Comparison of ENCODE assay signal across 25 cellular contexts in genomic region chrX:65740909-65741308, GRCh38.
DNase-seq lines count a peak whose midpoint lies in the region; ATAC-seq and TF ChIP-seq lines count a peak whose summit lies in the region.
"Had no signal": no experiment of that assay in that cellular context is flagged by ENCODE, and none has a peak within 500 bp of the region (broad histone marks: within the 10 kb centered on the region; RNA-seq: fewer than 3 reads in every experiment).

No MANE protein-coding gene starts in this region.

- H3K27ac ChIP-seq in right atrium auricular region (no peak overlapping the region), right cardiac atrium (ENCODE audit: low read length) (no peak overlapping the region)
- H3K27ac ChIP-seq: BLaER1 treated with 17β-estradiol and CSF1 and Interleukin-3, amounts not matched to agents 10 nM and 100 nM; epithelial cell of prostate; heart left ventricle; ovary; right lobe of liver; testis; uterus had no signal

- TF ChIP-seq CTCF in chondrocyte (IDR thresholded peaks at IDR 0.05) (no peak), right atrium auricular region (IDR thresholded peaks at IDR 0.05) (no peak)

- peaks cover 49% of the 10 kb centered on the region for H3K4me1 Mint-ChIP-seq in activated T-cell treated with anti-CD3 and anti-CD28 coated beads, Interleukin-2, amount 50 U/mL, for 72 hours (ENCODE audit: low read depth)
- peaks cover 20 to 57% (median 35%) of the 10 kb centered on the region in 3 donors for H3K4me1 Mint-ChIP-seq in T-cell
- no peaks in the 10 kb centered on the region for H3K4me1 Mint-ChIP-seq in chondrocyte (ENCODE audit: low read depth)
- peaks cover 37 to 53% of the 10 kb centered on the region in 2 donors for H3K4me1 Mint-ChIP-seq in stimulated activated naive B cell treated with anti-CD40 and anti-IgM and Interleukin-4, amounts not matched to agents 10 μg/mL and 1 μg/mL and 100 μg/mL, for 72 hours

- DNase-seq in activated T-cell treated with anti-CD3 and anti-CD28 coated beads, Interleukin-2, amount 50 U/mL, for 72 hours, result no peak
- DNase-seq in activated T-cell treated with anti-CD3 and anti-CD28 coated beads, Interleukin-2, amount 50 U/mL, for 1 hour, result no peak
- DNase-seq in T-cell (no peak), chondrocyte (ENCODE audit: low spot score) (no peak), NOMO-1 (lab: John Stamatoyannopoulos, UW; ENCODE audit: unreplicated experiment in 2 of 2) (no peak), right atrium auricular region (ENCODE audit: low spot score) (no peak), right cardiac atrium (no peak)
- no peak for DNase-seq in stimulated activated naive B cell treated with anti-CD40 and anti-IgM and Interleukin-4, amounts not matched to agents 10 μg/mL and 1 μg/mL and 100 μg/mL, for 72 hours
- DNase-seq: caudate nucleus; DMS153; HCEC 1CT; heart left ventricle; KBM-7; left cardiac atrium; mesenchymal stem cell; NCI-H1436 treated with DMSO at 0.1 percent for 48 hours; NCI-H524 treated with DMSO at 0.1 percent for 48 hours; ovary; right lobe of liver; RPMI8226; stimulated activated CD4-positive, alpha-beta T cell treated with anti-CD3 and anti-CD28 coated beads, Interleukin-15, amount 100 ng/mL, for 24 hours; testis; uterus had no signal

- no peaks in the 10 kb centered on the region for H3K27me3 Mint-ChIP-seq in activated T-cell treated with anti-CD3 and anti-CD28 coated beads, Interleukin-2, amount 50 U/mL, for 72 hours (ENCODE audit: low read depth)
- H3K27me3 Mint-ChIP-seq in T-cell, result no peaks in the 10 kb centered on the region
- no peaks in the 10 kb centered on the region for H3K27me3 Mint-ChIP-seq in chondrocyte (ENCODE audit: low read depth)
- H3K27me3 Mint-ChIP-seq in stimulated activated naive B cell treated with anti-CD40 and anti-IgM and Interleukin-4, amounts not matched to agents 10 μg/mL and 1 μg/mL and 100 μg/mL, for 72 hours, result peaks cover 0 to 3% of the 10 kb centered on the region in 2 donors

- intact Hi-C loops in right cardiac atrium (cut with DNase I), result no loop called here

- peaks cover 56% of the 10 kb centered on the region for H3K36me3 ChIP-seq in right atrium auricular region
- H3K36me3 ChIP-seq: ovary, uterus had no signal

- H3K4me3 ChIP-seq in right atrium auricular region (no peak overlapping the region), right cardiac atrium (ENCODE audit: low read length) (no peak overlapping the region)
- H3K4me3 ChIP-seq: BLaER1 treated with 17β-estradiol and CSF1 and Interleukin-3, amounts not matched to agents 10 nM and 100 nM; heart left ventricle; ovary; right lobe of liver; testis; uterus had no signal

- H3K9me3 ChIP-seq in right atrium auricular region (no peaks in the 10 kb centered on the region), right cardiac atrium (ENCODE audit: control insufficient read depth, low read length) (no peaks in the 10 kb centered on the region)
- H3K9me3 ChIP-seq: heart left ventricle, ovary, right lobe of liver, testis, uterus had no signal

- peak overlapping the region; percentile 50 for H3K27ac Mint-ChIP-seq in activated T-cell treated with anti-CD3 and anti-CD28 coated beads, Interleukin-2, amount 50 U/mL, for 72 hours
- peak overlapping the region; percentile 43 to 54 for H3K27ac Mint-ChIP-seq in T-cell
- peak overlapping the region; percentile 23 for H3K27ac Mint-ChIP-seq in chondrocyte (ENCODE audit: unreplicated experiment)
- H3K27ac Mint-ChIP-seq in stimulated activated naive B cell treated with anti-CD40 and anti-IgM and Interleukin-4, amounts not matched to agents 10 μg/mL and 1 μg/mL and 100 μg/mL, for 72 hours, result peak overlapping the region; percentile 91

- H3K9me3 Mint-ChIP-seq in activated T-cell treated with anti-CD3 and anti-CD28 coated beads, Interleukin-2, amount 50 U/mL, for 72 hours, result no peaks in the 10 kb centered on the region
- H3K9me3 Mint-ChIP-seq in T-cell, result no peaks in the 10 kb centered on the region
- H3K9me3 Mint-ChIP-seq in chondrocyte (ENCODE audit: low read depth), result peaks cover 6% of the 10 kb centered on the region
- no peaks in the 10 kb centered on the region for H3K9me3 Mint-ChIP-seq in stimulated activated naive B cell treated with anti-CD40 and anti-IgM and Interleukin-4, amounts not matched to agents 10 μg/mL and 1 μg/mL and 100 μg/mL, for 72 hours

- POLR2A ChIA-PET in T-cell (lab: Charles Lee), result no interaction called here

- H3K4me1 ChIP-seq in right atrium auricular region, result peaks cover 0 to 4% of the 10 kb centered on the region in 2 donors
- H3K4me1 ChIP-seq in right cardiac atrium (ENCODE audit: control insufficient read depth, insufficient read depth, low read length), result peaks cover 2% of the 10 kb centered on the region
- H3K4me1 ChIP-seq: right lobe of liver, testis, uterus had no signal

- peaks cover 9 to 31% of the 10 kb centered on the region in 2 donors for H3K36me3 Mint-ChIP-seq in activated T-cell treated with anti-CD3 and anti-CD28 coated beads, Interleukin-2, amount 50 U/mL, for 72 hours (ENCODE audit: insufficient read depth in 2 of 2)
- H3K36me3 Mint-ChIP-seq in T-cell (peaks cover 54% of the 10 kb centered on the region), chondrocyte (ENCODE audit: low read depth) (peaks cover 34% of the 10 kb centered on the region)
- peaks cover 37 to 64% of the 10 kb centered on the region in 2 donors for H3K36me3 Mint-ChIP-seq in stimulated activated naive B cell treated with anti-CD40 and anti-IgM and Interleukin-4, amounts not matched to agents 10 μg/mL and 1 μg/mL and 100 μg/mL, for 72 hours

- H3K4me3 Mint-ChIP-seq in activated T-cell treated with anti-CD3 and anti-CD28 coated beads, Interleukin-2, amount 50 U/mL, for 72 hours, result no peak overlapping the region
- H3K4me3 Mint-ChIP-seq in T-cell (no peak overlapping the region), chondrocyte (ENCODE audit: unreplicated experiment) (no peak overlapping the region)
- peak overlapping the region in 1 of 2 donors; percentile 22 for H3K4me3 Mint-ChIP-seq in stimulated activated naive B cell treated with anti-CD40 and anti-IgM and Interleukin-4, amounts not matched to agents 10 μg/mL and 1 μg/mL and 100 μg/mL, for 72 hours

- no peaks in the 10 kb centered on the region for H3K27me3 ChIP-seq in right atrium auricular region
- H3K27me3 ChIP-seq in right cardiac atrium (ENCODE audit: control insufficient read depth, insufficient read depth), result no peaks in the 10 kb centered on the region
- H3K27me3 ChIP-seq: ovary, right lobe of liver, testis, uterus had no signal

- ATAC-seq in activated T-cell treated with anti-CD3 and anti-CD28 coated beads, Interleukin-2, amount 50 U/mL, for 72 hours (replicated peaks in 1 of 2), result peak; percentile 54 to 56
- ATAC-seq in T-cell (replicated peaks in 1 of 4) (no peak), right cardiac atrium (no peak)
- ATAC-seq in stimulated activated naive B cell treated with anti-CD40 and anti-IgM and Interleukin-4, amounts not matched to agents 10 μg/mL and 1 μg/mL and 100 μg/mL, for 72 hours (replicated peaks), result peak; percentile 14 to 21
- ATAC-seq: heart left ventricle, left cardiac atrium had no signal

- CTCF ChIA-PET in T-cell (lab: Charles Lee), result interaction anchor here in 1 of 2 donors (0.6 kb wide), 1 partner anchor 55 kb away, joined by 3 read pairs; no protein-coding TSS in a partner anchor

Comparison
In these comparisons a context has a peak if more than half of its experiments do, and no peak if none do; other contexts are left out.
1. ATAC-seq: peak in activated T-cell treated with anti-CD3 and anti-CD28 coated beads, Interleukin-2, amount 50 U/mL, for 72 hours (2 of 2) and stimulated activated naive B cell treated with anti-CD40 and anti-IgM and Interleukin-4, amounts not matched to agents 10 μg/mL and 1 μg/mL and 100 μg/mL, for 72 hours (2 of 2); none in T-cell (0 of 4) and right cardiac atrium (0 of 2).
2. H3K27ac Mint-ChIP-seq: peak in every context shown above with its lines; median percentile 91 in stimulated activated naive B cell treated with anti-CD40 and anti-IgM and Interleukin-4, amounts not matched to agents 10 μg/mL and 1 μg/mL and 100 μg/mL, for 72 hours; 50 in activated T-cell treated with anti-CD3 and anti-CD28 coated beads, Interleukin-2, amount 50 U/mL, for 72 hours; 48 in T-cell; 23 in chondrocyte.